ENCODE assay signal across 21 cellular contexts in the genomic region with DNA sequence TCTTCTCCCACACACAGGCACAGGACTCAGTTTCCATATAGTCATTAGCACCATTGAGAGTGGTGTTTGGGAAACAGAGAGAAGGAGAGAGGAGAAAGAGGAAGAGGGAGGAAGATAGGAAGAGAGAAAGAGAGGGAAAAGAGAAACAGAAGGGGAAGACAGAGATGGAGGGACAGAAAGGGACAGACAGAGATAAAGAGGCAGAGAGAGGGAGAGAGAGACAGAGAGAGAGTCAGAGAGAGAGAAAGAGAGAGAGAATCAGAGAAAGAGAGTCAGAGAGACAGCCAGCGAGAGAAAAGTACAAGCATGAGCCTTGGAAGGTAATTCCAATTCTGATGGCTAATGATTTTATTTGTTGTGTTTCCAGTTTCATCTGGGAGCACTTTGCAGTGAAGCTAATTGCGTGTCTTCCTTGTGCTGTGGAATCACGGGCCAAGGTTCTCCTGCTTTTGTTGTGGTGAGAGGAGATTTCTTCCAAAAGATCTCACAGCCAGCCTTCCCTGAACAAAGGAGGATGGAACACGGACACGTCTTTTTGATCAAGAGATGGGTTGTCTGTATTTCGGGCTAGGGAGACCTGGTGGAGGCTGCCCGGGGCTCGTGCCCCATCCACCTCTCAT.
"Had no signal": no experiment of that assay in that cellular context is flagged by ENCODE, and none has a peak within 500 bp of the region (broad histone marks: within the 10 kb centered on the region; RNA-seq: fewer than 3 reads in every experiment).

No MANE protein-coding gene starts in this region.

- ATAC-seq: effector memory CD8-positive, alpha-beta T cell; left colon; left ventricle myocardium superior; naive thymus-derived CD4-positive, alpha-beta T cell had no signal

- H3K4me1 ChIP-seq: tibial artery had no signal

- H3K27me3 ChIP-seq: hepatocyte, right atrium auricular region, upper lobe of left lung, vagina had no signal

- H3K4me3 Mint-ChIP-seq: dendritic cell treated with granulocyte-macrophage colony-stimulating factor and Interleukin-4, amounts not matched to agents 40 ng/mL and 50 ng/mL, for 4 days; effector memory CD8-positive, alpha-beta T cell; naive thymus-derived CD4-positive, alpha-beta T cell; nephron progenitor cell had no signal

- H3K27ac Mint-ChIP-seq: dendritic cell treated with granulocyte-macrophage colony-stimulating factor and Interleukin-4, amounts not matched to agents 40 ng/mL and 50 ng/mL, for 4 days; effector memory CD8-positive, alpha-beta T cell; naive thymus-derived CD4-positive, alpha-beta T cell had no signal

- H3K4me3 ChIP-seq: hepatocyte, lung, right atrium auricular region, smooth muscle cell, tibial artery, upper lobe of left lung, vagina had no signal

- H3K36me3 Mint-ChIP-seq: naive thymus-derived CD4-positive, alpha-beta T cell had no signal

- H3K27ac ChIP-seq: epithelial cell of prostate, neutrophil, right atrium auricular region, tibial artery, upper lobe of left lung had no signal

- H3K9me3 Mint-ChIP-seq: dendritic cell treated with granulocyte-macrophage colony-stimulating factor and Interleukin-4, amounts not matched to agents 40 ng/mL and 50 ng/mL, for 4 days; effector memory CD8-positive, alpha-beta T cell; naive thymus-derived CD4-positive, alpha-beta T cell; nephron progenitor cell had no signal

- H3K27me3 Mint-ChIP-seq: dendritic cell treated with granulocyte-macrophage colony-stimulating factor and Interleukin-4, amounts not matched to agents 40 ng/mL and 50 ng/mL, for 4 days had no signal

- H3K4me1 Mint-ChIP-seq: naive thymus-derived CD4-positive, alpha-beta T cell had no signal

- H3K9me3 ChIP-seq: neutrophil, right atrium auricular region, tibial artery, upper lobe of left lung, vagina had no signal

- H3K36me3 ChIP-seq: neutrophil, right atrium auricular region, tibial artery, upper lobe of left lung, vagina had no signal

- DNase-seq: effector memory CD8-positive, alpha-beta T cell; foreskin melanocyte; head of caudate nucleus; left colon; left ventricle myocardium superior; mesendoderm; naive thymus-derived CD4-positive, alpha-beta T cell; nephron progenitor cell; posterior cingulate gyrus; stimulated activated CD4-positive, alpha-beta T cell treated with anti-CD3 and anti-CD28 coated beads, Interleukin-2, amount 100 ng/mL, for 48 hours; stimulated activated naive CD4-positive, alpha-beta T cell treated with Interleukin-2 at 50 U/mL for 16 hours; upper lobe of left lung had no signal
